Comparison of ENCODE assay signal across 16 cellular contexts in the genomic region with DNA sequence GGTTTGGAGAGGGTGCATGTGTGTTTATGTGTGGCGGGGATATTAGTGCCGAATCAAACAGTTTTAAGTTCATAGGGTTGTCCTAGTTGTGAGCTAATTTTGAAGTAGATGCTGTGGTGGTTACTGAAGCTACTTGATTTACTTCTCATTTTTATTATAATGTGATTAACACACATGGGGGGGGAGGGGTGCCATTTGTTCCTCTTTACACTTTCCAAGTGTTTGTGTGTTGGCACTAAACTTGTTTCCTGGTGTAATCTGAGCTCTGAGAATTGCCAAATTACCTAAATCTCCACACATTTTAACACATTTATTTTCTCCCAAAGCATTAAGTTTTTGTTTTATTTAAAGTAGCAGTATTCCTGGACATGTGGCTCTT.
A peak's percentile ranks its signal among the peaks of the same experiment; 100 is the strongest.
DNase-seq lines count a peak whose midpoint lies in the region; ATAC-seq and TF ChIP-seq lines count a peak whose summit lies in the region.
"Had no signal": no experiment of that assay in that cellular context is flagged by ENCODE, and none has a peak within 500 bp of the region (broad histone marks: within the 10 kb centered on the region; RNA-seq: fewer than 3 reads in every experiment).

No MANE protein-coding gene starts in this region.

- peak; percentile 6 for DNase-seq in NCI-H2029 (lab: John Stamatoyannopoulos, UW)
- DNase-seq in NCI-H2029 treated with DMSO at 0.1 percent for 48 hours (lab: John Stamatoyannopoulos, UW): no peak
- DNase-seq in SKM-1 (lab: John Stamatoyannopoulos, UW; ENCODE audit: unreplicated experiment): peak; percentile 3
- no peak for DNase-seq in left lobe of liver (ENCODE audit: low spot score)
- DNase-seq in upper lobe of right lung: no peak
- DNase-seq in foreskin melanocyte: no peak
- DNase-seq: activated CD4-positive, alpha-beta T cell treated with anti-CD3 and anti-CD28 coated beads for 36 hours; cerebellar nuclear complex; NCI-H2171; occipital lobe; small intestine had no signal

- ATAC-seq in left lobe of liver: peak; percentile 14
- ATAC-seq in upper lobe of right lung: peak; percentile 73
- ATAC-seq in GM21381 (IDR thresholded peaks at IDR 0.05; ENCODE audit: unreplicated experiment): no peak
- ATAC-seq in GM18861 (IDR thresholded peaks at IDR 0.05; ENCODE audit: unreplicated experiment): no peak
- ATAC-seq: activated CD4-positive, alpha-beta T cell treated with anti-CD3 and anti-CD28 coated beads for 36 hours; heart left ventricle had no signal

- peaks cover 10% of the 10 kb centered on the region for H3K4me1 ChIP-seq in upper lobe of right lung

- no peak for TF ChIP-seq CTCF in upper lobe of right lung (IDR thresholded peaks at IDR 0.05)

- H3K27ac ChIP-seq in upper lobe of right lung: peak overlapping the region; percentile 24
- H3K27ac ChIP-seq: epithelial cell of prostate, heart left ventricle, HL-60 had no signal

- H3K27me3 ChIP-seq in upper lobe of right lung: no peaks in the 10 kb centered on the region

- H3K4me3 ChIP-seq in upper lobe of right lung: no peak overlapping the region
- H3K4me3 ChIP-seq: heart left ventricle had no signal

- H3K36me3 ChIP-seq in upper lobe of right lung: no peaks in the 10 kb centered on the region
- H3K36me3 ChIP-seq: heart left ventricle had no signal

- intact Hi-C loops in upper lobe of right lung (cut with DNase I): no loop called here

- no peaks in the 10 kb centered on the region for H3K9me3 ChIP-seq in upper lobe of right lung

Comparison
In these comparisons a context has a peak if more than half of its experiments do, and no peak if none do; other contexts are left out.
1. DNase-seq: peak in NCI-H2029 (single experiment) and SKM-1 (single experiment); none in NCI-H2029 treated with DMSO at 0.1 percent for 48 hours (single experiment), left lobe of liver (single experiment), upper lobe of right lung (single experiment) and foreskin melanocyte (single experiment).
2. ATAC-seq: peak in left lobe of liver (single experiment) and upper lobe of right lung (single experiment); none in GM21381 (single experiment) and GM18861 (single experiment).